In genomic region chr4:64230709-64231310, GRCh38 we compare ENCODE assay signal across 19 cellular contexts.
DNase-seq lines count a peak whose midpoint lies in the region; ATAC-seq, FAIRE-seq and TF ChIP-seq lines count a peak whose summit lies in the region.
"Had no signal": no experiment of that assay in that cellular context is flagged by ENCODE, and none has a peak within 500 bp of the region (broad histone marks: within the 10 kb centered on the region; RNA-seq: fewer than 3 reads in every experiment).

No MANE protein-coding gene starts in this region.

- H3K27me3 Mint-ChIP-seq in activated CD8-positive, alpha-beta memory T cell treated with anti-CD3 and anti-CD28 coated beads, Interleukin-2, amount 10 ng/mL, durations not matched to agents 7 days and 5 days = no peaks in the 10 kb centered on the region
- H3K27me3 Mint-ChIP-seq: activated CD4-positive, alpha-beta T cell treated with anti-CD3 and anti-CD28 coated beads, Interleukin-2, amount 10 ng/mL, durations not matched to agents 24 days and 14 days; B cell; naive thymus-derived CD8-positive, alpha-beta T cell had no signal

- H3K79me2 ChIP-seq in HepG2 (ENCODE audit: insufficient read depth, low read length) = no peaks in the 10 kb centered on the region

- WGBS in HepG2 (ENCODE audit: low lambda C conversion rate) = 4% methylated on average over 3 of the region's 3 CpGs
- 58% methylated on average over 3 of the region's 3 CpGs for WGBS in right lobe of liver (ENCODE audit: insufficient coverage, low coverage, low lambda C conversion rate, missing lambda C conversion rate)

- intact Hi-C loops in HepG2 (cut with micrococcal nuclease; ENCODE audit: unreplicated experiment) = no loop called here
- intact Hi-C loops in right lobe of liver (cut with DNase I) = no loop called here

- TF ChIP-seq POLR2A in HepG2 (IDR thresholded peaks at IDR 0.05; ENCODE audit: insufficient read depth in 1 of 2, low read depth in 2 of 2, low read length in 2 of 2) = no peak
- TF ChIP-seq POLR2A in right lobe of liver (IDR thresholded peaks at IDR 0.05) = no peak

- no peak for FAIRE-seq in HepG2 (lab: Jason Lieb, UNC)
- FAIRE-seq: G401.6 had no signal

- no peak overlapping the region for H3K4me2 ChIP-seq in HepG2 (ENCODE audit: low read depth, low read length)

- no peaks in the 10 kb centered on the region for H4K20me1 ChIP-seq in HepG2 (ENCODE audit: insufficient read depth, low read length)

- no peaks in the 10 kb centered on the region for H3K36me3 ChIP-seq in HepG2 (replicated peaks in 1 of 2; ENCODE audit: control insufficient read depth in 1 of 2, insufficient read depth in 2 of 2, low read length in 2 of 2)
- H3K36me3 ChIP-seq in right lobe of liver = no peaks in the 10 kb centered on the region

- no peaks in the 10 kb centered on the region for H3K36me3 Mint-ChIP-seq in activated CD8-positive, alpha-beta memory T cell treated with anti-CD3 and anti-CD28 coated beads, Interleukin-2, amount 10 ng/mL, durations not matched to agents 7 days and 5 days
- H3K36me3 Mint-ChIP-seq: stimulated activated effector memory CD8-positive, alpha-beta T cell treated with anti-CD3 and anti-CD28 coated beads, Interleukin-12 subunit alpha, Interleukin-12 subunit beta, amount 100 ng/mL, for 72 hours had no signal

- H3K4me3 Mint-ChIP-seq in activated CD8-positive, alpha-beta memory T cell treated with anti-CD3 and anti-CD28 coated beads, Interleukin-2, amount 10 ng/mL, durations not matched to agents 7 days and 5 days = no peak overlapping the region
- H3K4me3 Mint-ChIP-seq: activated CD4-positive, alpha-beta T cell treated with anti-CD3 and anti-CD28 coated beads, Interleukin-2, amount 10 ng/mL, durations not matched to agents 24 days and 14 days; B cell; naive thymus-derived CD8-positive, alpha-beta T cell; stimulated activated effector memory CD8-positive, alpha-beta T cell treated with anti-CD3 and anti-CD28 coated beads, Interleukin-12 subunit alpha, Interleukin-12 subunit beta, amount 100 ng/mL, for 72 hours had no signal

- BruUV-seq in HepG2 (replicated peaks; lab: Mats Ljungman, UMichigan) = no TSS peak

- TF ChIP-seq CTCF in HepG2 (CRISPR knock-in tag; IDR thresholded peaks at IDR 0.05) (no peak), right lobe of liver (IDR thresholded peaks at IDR 0.05) (no peak), fibroblast of mammary gland (conservative IDR thresholded peaks at IDR 0.05; ENCODE audit: control insufficient read depth, insufficient read depth, low read depth, low read length) (no peak)

- no peak for DNase-seq in HepG2 (ENCODE audit: low spot score)
- no peak for DNase-seq in right lobe of liver
- peak; percentile 26 for DNase-seq in RKO (ENCODE audit: low spot score)
- DNase-seq in fibroblast of mammary gland (ENCODE audit: low read depth) = peak; percentile 27
- no peak for DNase-seq in medulla oblongata (ENCODE audit: extremely low spot score)
- DNase-seq in activated CD8-positive, alpha-beta memory T cell treated with anti-CD3 and anti-CD28 coated beads, Interleukin-2, amount 10 ng/mL, durations not matched to agents 7 days and 5 days = no peak
- DNase-seq: activated CD4-positive, alpha-beta T cell treated with anti-CD3 and anti-CD28 coated beads, Interleukin-2, amount 10 ng/mL, durations not matched to agents 24 days and 14 days; activated T-cell treated with anti-CD3 and anti-CD28 coated beads, Interleukin-2, amount 50 U/mL, for 48 hours; KG1; left colon; naive thymus-derived CD8-positive, alpha-beta T cell; NCI-H2107; retina; stimulated activated CD4-positive, alpha-beta T cell treated with anti-CD3 and anti-CD28 coated beads, Interleukin-2, amount 100 ng/mL, for 48 hours had no signal

- H3K9me3 ChIP-seq in HepG2 (ENCODE audit: low read length) = peaks cover 77% of the 10 kb centered on the region
- peaks cover 0 to 14% (median 2%) of the 10 kb centered on the region in 4 donors for H3K9me3 ChIP-seq in right lobe of liver

- in situ Hi-C loops in HepG2 (cut with HindIII; ENCODE audit: extremely low pct_ligation_motif_present, low pct_unique_long_range_greater_than_20kb) = no loop called here

- ATAC-seq in HepG2 (no peak), right lobe of liver (no peak), GM18867 (IDR thresholded peaks at IDR 0.05; ENCODE audit: unreplicated experiment) (no peak), GM21367 (IDR thresholded peaks at IDR 0.05; ENCODE audit: unreplicated experiment) (no peak)
- ATAC-seq in activated CD8-positive, alpha-beta memory T cell treated with anti-CD3 and anti-CD28 coated beads, Interleukin-2, amount 10 ng/mL, durations not matched to agents 7 days and 5 days = no peak
- ATAC-seq: left colon; naive thymus-derived CD8-positive, alpha-beta T cell; stimulated activated effector memory CD8-positive, alpha-beta T cell treated with anti-CD3 and anti-CD28 coated beads, Interleukin-12 subunit alpha, Interleukin-12 subunit beta, amount 100 ng/mL, for 72 hours had no signal

- no peaks in the 10 kb centered on the region for H3K4me1 ChIP-seq in HepG2 (ENCODE audit: insufficient read depth, low read length)
- no peaks in the 10 kb centered on the region for H3K4me1 ChIP-seq in right lobe of liver

- no peak overlapping the region for H3K9ac ChIP-seq in HepG2 (ENCODE audit: insufficient read depth, low read depth, low read length)

- TF ChIP-seq RAD21 in HepG2 (CRISPR knock-in tag; IDR thresholded peaks at IDR 0.05) = no peak

- H2AFZ ChIP-seq in HepG2 (ENCODE audit: low read length) = no peak overlapping the region

- POLR2A ChIA-PET in HepG2 (lab: Yijun Ruan, JAX) = no interaction called here

- H3K4me3 ChIP-seq in HepG2 (replicated peaks in 1 of 3; ENCODE audit: insufficient read depth in 1 of 3, low read depth in 2 of 3, low read length in 3 of 3) = no peak overlapping the region
- no peak overlapping the region for H3K4me3 ChIP-seq in right lobe of liver
- no peak overlapping the region for H3K4me3 ChIP-seq in fibroblast of mammary gland (ENCODE audit: control insufficient read depth, low read depth, low read length)

- H3K4me1 Mint-ChIP-seq in activated CD8-positive, alpha-beta memory T cell treated with anti-CD3 and anti-CD28 coated beads, Interleukin-2, amount 10 ng/mL, durations not matched to agents 7 days and 5 days = no peaks in the 10 kb centered on the region
- H3K4me1 Mint-ChIP-seq: activated CD4-positive, alpha-beta T cell treated with anti-CD3 and anti-CD28 coated beads, Interleukin-2, amount 10 ng/mL, durations not matched to agents 24 days and 14 days; B cell; naive thymus-derived CD8-positive, alpha-beta T cell; stimulated activated effector memory CD8-positive, alpha-beta T cell treated with anti-CD3 and anti-CD28 coated beads, Interleukin-12 subunit alpha, Interleukin-12 subunit beta, amount 100 ng/mL, for 72 hours had no signal

- no peak overlapping the region for H3K27ac Mint-ChIP-seq in activated CD8-positive, alpha-beta memory T cell treated with anti-CD3 and anti-CD28 coated beads, Interleukin-2, amount 10 ng/mL, durations not matched to agents 7 days and 5 days
- H3K27ac Mint-ChIP-seq: activated CD4-positive, alpha-beta T cell treated with anti-CD3 and anti-CD28 coated beads, Interleukin-2, amount 10 ng/mL, durations not matched to agents 24 days and 14 days; B cell; stimulated activated effector memory CD8-positive, alpha-beta T cell treated with anti-CD3 and anti-CD28 coated beads, Interleukin-12 subunit alpha, Interleukin-12 subunit beta, amount 100 ng/mL, for 72 hours had no signal

- TF ChIP-seq EP300 in HepG2 (IDR thresholded peaks at IDR 0.05; ENCODE audit: low read depth in 2 of 2, low read length in 2 of 2) (no peak), HepG2 (CRISPR knock-in tag; IDR thresholded peaks at IDR 0.05; ENCODE audit: borderline replicate concordance) (no peak)

- CTCF ChIA-PET in HepG2 (lab: Yijun Ruan, JAX; ENCODE audit: low intra/inter-chr PET ratio, low total read pairs) = no interaction called here
- CTCF ChIA-PET in activated CD8-positive, alpha-beta memory T cell treated with anti-CD3 and anti-CD28 coated beads, Interleukin-2, amount 10 ng/mL, durations not matched to agents 7 days and 5 days (lab: Charles Lee) = no interaction called here

- H3K27ac ChIP-seq in HepG2 (ENCODE audit: extremely low read length, insufficient read depth, low read length) = no peak overlapping the region
- no peak overlapping the region for H3K27ac ChIP-seq in right lobe of liver

- peaks cover 23% of the 10 kb centered on the region for H3K9me3 Mint-ChIP-seq in activated CD8-positive, alpha-beta memory T cell treated with anti-CD3 and anti-CD28 coated beads, Interleukin-2, amount 10 ng/mL, durations not matched to agents 7 days and 5 days (ENCODE audit: low read depth)

- H3K27me3 ChIP-seq in HepG2 (ENCODE audit: control insufficient read depth in 1 of 2, insufficient read depth in 2 of 2, low read length in 2 of 2) (no peaks in the 10 kb centered on the region), right lobe of liver (no peaks in the 10 kb centered on the region)

TF ChIP-seq in HepG2, 621 proteins besides CTCF, POLR2A, EP300 and RAD21 (continues in another document):
- TF ChIP-seq HNRNPH1 (optimal IDR thresholded peaks at IDR 0.05; ENCODE audit: low read depth, low read length) (no peak), MEIS1 (CRISPR knock-in tag; IDR thresholded peaks at IDR 0.05; ENCODE audit: borderline replicate concordance) (no peak), ZNF816 (CRISPR knock-in tag; IDR thresholded peaks at IDR 0.05; ENCODE audit: borderline replicate concordance) (no peak), CBX1 (IDR thresholded peaks at IDR 0.05; ENCODE audit: low read depth) (peak; percentile 96), ZNF619 (CRISPR knock-in tag; IDR thresholded peaks at IDR 0.05) (no peak), CBX5 (CRISPR knock-in tag; IDR thresholded peaks at IDR 0.05; ENCODE audit: borderline replicate concordance) (peak; percentile 26; the same call in 1 of the 2 replicates), ZNF460 (CRISPR knock-in tag; IDR thresholded peaks at IDR 0.05; ENCODE audit: borderline replicate concordance) (no peak), ETV5 (CRISPR knock-in tag; IDR thresholded peaks at IDR 0.05; ENCODE audit: borderline replicate concordance) (no peak)

Comparison
In these comparisons a context has a peak if more than half of its experiments do, and no peak if none do; other contexts are left out.
1. DNase-seq: peak in RKO (single experiment) and fibroblast of mammary gland (single experiment); none in HepG2 (single experiment), right lobe of liver (0 of 3), medulla oblongata (single experiment) and activated CD8-positive, alpha-beta memory T cell treated with anti-CD3 and anti-CD28 coated beads, Interleukin-2, amount 10 ng/mL, durations not matched to agents 7 days and 5 days (single experiment).